In genomic region chr12:52144512-52145227, GRCh38 we compare ENCODE assay signal across 14 cellular contexts. TPM values are rescaled to one million over a fixed set of nuclear protein-coding genes. Genes with fewer than 3 reads are reported as not detected.
DNase-seq lines count a peak whose midpoint lies in the region; ATAC-seq and TF ChIP-seq lines count a peak whose summit lies in the region.
"Had no signal": no experiment of that assay in that cellular context is flagged by ENCODE, and none has a peak within 500 bp of the region (broad histone marks: within the 10 kb centered on the region; RNA-seq: fewer than 3 reads in every experiment).

No MANE protein-coding gene starts in this region.

- H3K9ac ChIP-seq in iPS-20b (ENCODE audit: low read depth, low read length): no peak overlapping the region

- CTCF ChIA-PET in Caco-2 (lab: Charles Lee): interaction anchor here (0.9 to 1.3 kb wide), 3 partner anchors 183 to 721 kb away, joined by 3 to 6 read pairs (median 5); no protein-coding TSS in a partner anchor
- CTCF ChIA-PET in CD8-positive, alpha-beta T cell (lab: Charles Lee): interaction anchor here (1.0 kb wide), 1 partner anchor 13 kb away, joined by 3 read pairs; no protein-coding TSS in a partner anchor

- H3K27ac ChIP-seq in VCaP (peak overlapping the region; percentile 14; the same call in 1 of the 2 replicates), iPS-20b (ENCODE audit: low read length) (peak overlapping the region; percentile 49), testis (no peak overlapping the region)
- no peak overlapping the region for H3K27ac ChIP-seq in CD8-positive, alpha-beta T cell (ENCODE audit: low read depth, low read length)
- H3K27ac ChIP-seq: heart left ventricle had no signal

- H3K27ac Mint-ChIP-seq in Caco-2 (ENCODE audit: unreplicated experiment): peak overlapping the region; percentile 86
- H3K27ac Mint-ChIP-seq in progenitor cell of endocrine pancreas: peak overlapping the region; percentile 5
- H3K27ac Mint-ChIP-seq in CD8-positive, alpha-beta T cell: no peak overlapping the region
- H3K27ac Mint-ChIP-seq: stimulated activated naive CD8-positive, alpha-beta T cell treated with anti-CD3 and anti-CD28 coated beads, Interleukin-15, Interleukin-2, amounts not matched to agents 100 ng/mL and 50 ng/mL, for 24 hours had no signal

- H3K27me3 ChIP-seq in Caco-2 (replicated peaks; ENCODE audit: control insufficient read depth, insufficient read depth, low read length) (no peaks in the 10 kb centered on the region), iPS-20b (ENCODE audit: insufficient read depth, low read length) (no peaks in the 10 kb centered on the region), testis (no peaks in the 10 kb centered on the region)
- no peaks in the 10 kb centered on the region for H3K27me3 ChIP-seq in CD8-positive, alpha-beta T cell (ENCODE audit: insufficient read depth, low read length)
- H3K27me3 ChIP-seq: heart left ventricle had no signal

- no peak overlapping the region for H3K4me3 Mint-ChIP-seq in Caco-2 (ENCODE audit: unreplicated experiment)
- H3K4me3 Mint-ChIP-seq in progenitor cell of endocrine pancreas (ENCODE audit: low read depth): no peak overlapping the region
- H3K4me3 Mint-ChIP-seq in CD8-positive, alpha-beta T cell: no peak overlapping the region
- H3K4me3 Mint-ChIP-seq: stimulated activated naive CD8-positive, alpha-beta T cell treated with anti-CD3 and anti-CD28 coated beads, Interleukin-15, Interleukin-2, amounts not matched to agents 100 ng/mL and 50 ng/mL, for 24 hours had no signal

- no peak for ATAC-seq in CD8-positive, alpha-beta T cell
- ATAC-seq in HG03571 (IDR thresholded peaks at IDR 0.05; ENCODE audit: unreplicated experiment): no peak
- ATAC-seq: heart left ventricle had no signal

- 86 to 94% methylated on average over 13 to 16 of the region's 16 CpGs for WGBS in testis, 2 donors

- TF ChIP-seq POLR2A in testis (IDR thresholded peaks at IDR 0.05): no peak

- H3K27me3 Mint-ChIP-seq in Caco-2 (ENCODE audit: insufficient read depth, unreplicated experiment) (no peaks in the 10 kb centered on the region), progenitor cell of endocrine pancreas (peaks cover 16% of the 10 kb centered on the region)
- H3K27me3 Mint-ChIP-seq in CD8-positive, alpha-beta T cell (ENCODE audit: low read depth): no peaks in the 10 kb centered on the region
- H3K27me3 Mint-ChIP-seq: stimulated activated naive CD8-positive, alpha-beta T cell treated with anti-CD3 and anti-CD28 coated beads, Interleukin-15, Interleukin-2, amounts not matched to agents 100 ng/mL and 50 ng/mL, for 24 hours had no signal

- peaks cover 16% of the 10 kb centered on the region for H3K4me1 Mint-ChIP-seq in Caco-2 (ENCODE audit: low read depth, unreplicated experiment)
- H3K4me1 Mint-ChIP-seq in progenitor cell of endocrine pancreas (ENCODE audit: low read depth): peaks cover 5% of the 10 kb centered on the region
- no peaks in the 10 kb centered on the region for H3K4me1 Mint-ChIP-seq in CD8-positive, alpha-beta T cell (ENCODE audit: low read depth)

- H3K4me1 ChIP-seq in Caco-2 (peaks cover 56% of the 10 kb centered on the region), iPS-20b (ENCODE audit: insufficient read depth, low read length) (peaks cover 15% of the 10 kb centered on the region; the same call in 1 of the 2 replicates), testis (peaks cover 39% of the 10 kb centered on the region)
- no peaks in the 10 kb centered on the region for H3K4me1 ChIP-seq in CD8-positive, alpha-beta T cell (ENCODE audit: insufficient read depth, low read length)

- BruUV-seq in Caco-2 (replicated peaks; lab: Mats Ljungman, UMichigan): no TSS peak

- POLR2A ChIA-PET in Caco-2 (lab: Charles Lee): no interaction called here
- POLR2A ChIA-PET in CD8-positive, alpha-beta T cell (lab: Charles Lee): no interaction called here

- intact Hi-C loops in Caco-2 (cut with micrococcal nuclease; ENCODE audit: unreplicated experiment) (loop anchor here (5.0 kb wide), 2 partner anchors 728 to 838 kb away; no protein-coding TSS in a partner anchor), testis (cut with DNase I; ENCODE audit: low total_unique reads) (no loop called here)
- intact Hi-C loops in CD8-positive, alpha-beta T cell (cut with DNase I, micrococcal nuclease): no loop called here

- H3K9me3 Mint-ChIP-seq in Caco-2 (ENCODE audit: unreplicated experiment) (no peaks in the 10 kb centered on the region), progenitor cell of endocrine pancreas (ENCODE audit: low read depth) (no peaks in the 10 kb centered on the region)
- H3K9me3 Mint-ChIP-seq in CD8-positive, alpha-beta T cell: no peaks in the 10 kb centered on the region
- H3K9me3 Mint-ChIP-seq: stimulated activated naive CD8-positive, alpha-beta T cell treated with anti-CD3 and anti-CD28 coated beads, Interleukin-15, Interleukin-2, amounts not matched to agents 100 ng/mL and 50 ng/mL, for 24 hours had no signal

- no peaks in the 10 kb centered on the region for H3K36me3 ChIP-seq in Caco-2 (ENCODE audit: control insufficient read depth, insufficient read depth, low read length)
- H3K36me3 ChIP-seq in iPS-20b (ENCODE audit: insufficient read depth, low read depth, low read length): no peaks in the 10 kb centered on the region
- H3K36me3 ChIP-seq in testis (ENCODE audit: low read depth, missing control alignments): no peaks in the 10 kb centered on the region
- H3K36me3 ChIP-seq in CD8-positive, alpha-beta T cell (ENCODE audit: insufficient read depth, low read length): no peaks in the 10 kb centered on the region
- H3K36me3 ChIP-seq: heart left ventricle had no signal

- no peak for TF ChIP-seq CTCF in Caco-2 (IDR thresholded peaks at IDR 0.05; ENCODE audit: insufficient read depth in 1 of 2, low read depth in 1 of 2, low read length in 1 of 2, severe bottlenecking in 1 of 2, unreplicated experiment in 1 of 2)
- no peak for TF ChIP-seq CTCF in VCaP (conservative IDR thresholded peaks at IDR 0.05)
- no peak for TF ChIP-seq CTCF in progenitor cell of endocrine pancreas (IDR thresholded peaks at IDR 0.05; ENCODE audit: unreplicated experiment)
- TF ChIP-seq CTCF in testis (IDR thresholded peaks at IDR 0.05): no peak
- TF ChIP-seq CTCF in CD8-positive, alpha-beta T cell (IDR thresholded peaks at IDR 0.05): no peak

- DNase-seq in Caco-2 (no peak), progenitor cell of endocrine pancreas (ENCODE audit: low spot score, unreplicated experiment) (no peak), testis (no peak)
- DNase-seq in stimulated activated CD4-positive, alpha-beta T cell treated with anti-CD3 and anti-CD28 coated beads, Interleukin-2, amount 100 ng/mL, for 48 hours: no peak
- no peak for DNase-seq in CD8-positive, alpha-beta T cell
- DNase-seq: activated CD4-positive, alpha-beta T cell treated with anti-CD3 and anti-CD28 coated beads for 1 hour; activated effector memory CD4-positive, alpha-beta T cell treated with anti-CD3 and anti-CD28 coated beads, Interleukin-2, amount 50 U/mL, for 16 hours; aorta; NCI-H1417 treated with DMSO at 0.1 percent for 48 hours had no signal

- no peak overlapping the region for H3K4me3 ChIP-seq in Caco-2 (ENCODE audit: low read depth, low read length)
- no peak overlapping the region for H3K4me3 ChIP-seq in iPS-20b (ENCODE audit: low read length)
- no peak overlapping the region for H3K4me3 ChIP-seq in testis
- H3K4me3 ChIP-seq in CD8-positive, alpha-beta T cell (ENCODE audit: low read depth, low read length): no peak overlapping the region
- H3K4me3 ChIP-seq: heart left ventricle had no signal

- H3K36me3 Mint-ChIP-seq in Caco-2 (ENCODE audit: insufficient read depth, unreplicated experiment) (no peaks in the 10 kb centered on the region), progenitor cell of endocrine pancreas (ENCODE audit: insufficient read depth) (no peaks in the 10 kb centered on the region)
- no peaks in the 10 kb centered on the region for H3K36me3 Mint-ChIP-seq in CD8-positive, alpha-beta T cell

- H3K9me3 ChIP-seq in Caco-2: no peaks in the 10 kb centered on the region
- H3K9me3 ChIP-seq in iPS-20b (ENCODE audit: insufficient read depth, low read depth, low read length): no peaks in the 10 kb centered on the region
- H3K9me3 ChIP-seq in testis: no peaks in the 10 kb centered on the region
- no peaks in the 10 kb centered on the region for H3K9me3 ChIP-seq in CD8-positive, alpha-beta T cell (ENCODE audit: low read length)
- H3K9me3 ChIP-seq: heart left ventricle had no signal

RNA-seq across cellular contexts. Expression of gene KRT80, which starts 47.1 kb away (rescaled TPM):
- total RNA-seq in Caco-2 (2022) (0.26 and 0.29 TPM in 2 replicates), progenitor cell of endocrine pancreas (0.07 and 0.20 TPM in 2 replicates), testis (under 1 TPM; 0.50 to 0.94 TPM)
- 1.0 TPM for polyA plus RNA-seq in testis (ENCODE audit: insufficient read depth, low read depth, low replicate concordance)
- total RNA-seq in CD8-positive, alpha-beta T cell: not detected

Comparison
In these comparisons a context has a peak if more than half of its experiments do, and no peak if none do; other contexts are left out.
1. H3K27ac ChIP-seq: peak in VCaP (single experiment) and iPS-20b (single experiment); none in testis (0 of 2) and CD8-positive, alpha-beta T cell (single experiment).